Comparison of ENCODE assay signal across 19 cellular contexts in genomic region chr1:12527564-12527963, GRCh38.
DNase-seq lines count a peak whose midpoint lies in the region; ATAC-seq and TF ChIP-seq lines count a peak whose summit lies in the region.
"Had no signal": no experiment of that assay in that cellular context is flagged by ENCODE, and none has a peak within 500 bp of the region (broad histone marks: within the 10 kb centered on the region; RNA-seq: fewer than 3 reads in every experiment).

No MANE protein-coding gene starts in this region.

- no peaks in the 10 kb centered on the region for H3K27me3 Mint-ChIP-seq in chondrocyte (ENCODE audit: low read depth)
- no peaks in the 10 kb centered on the region for H3K27me3 Mint-ChIP-seq in activated T-helper 17 cell treated with anti-CD3 and anti-CD28 coated beads, Interleukin-2, amount 50 U/mL, for 72 hours

- peak overlapping the region; percentile 85 for H3K27ac ChIP-seq in subcutaneous abdominal adipose tissue (ENCODE audit: low read depth, low read length)
- H3K27ac ChIP-seq: cardiac muscle cell, neutrophil had no signal

- H3K4me1 ChIP-seq in subcutaneous abdominal adipose tissue (ENCODE audit: control insufficient read depth in 5 of 5, insufficient read depth in 5 of 5, low read length in 5 of 5) = peaks cover 2 to 36% (median 19%) of the 10 kb centered on the region in 5 donors

- ATAC-seq in GM18909 (IDR thresholded peaks at IDR 0.05; ENCODE audit: poor library complexity, unreplicated experiment) (no peak), HG02588 (IDR thresholded peaks at IDR 0.05; ENCODE audit: unreplicated experiment) (no peak)
- ATAC-seq in activated T-helper 17 cell treated with anti-CD3 and anti-CD28 coated beads, Interleukin-2, amount 50 U/mL, for 72 hours (replicated peaks) = no peak
- ATAC-seq: activated T-cell treated with anti-CD3 and anti-CD28 coated beads, Interleukin-2, amount 50 U/mL, for 4 hours had no signal

- H3K4me3 ChIP-seq in subcutaneous abdominal adipose tissue (ENCODE audit: low read depth in 1 of 5, low read length in 5 of 5) = no peak overlapping the region
- H3K4me3 ChIP-seq: cardiac muscle cell had no signal

- H3K4me1 Mint-ChIP-seq in chondrocyte (ENCODE audit: low read depth) = peaks cover 10% of the 10 kb centered on the region
- H3K4me1 Mint-ChIP-seq in activated T-helper 17 cell treated with anti-CD3 and anti-CD28 coated beads, Interleukin-2, amount 50 U/mL, for 72 hours = peaks cover 7% of the 10 kb centered on the region

- DNase-seq in DMS53 treated with DMSO at 0.1 percent for 48 hours (lab: John Stamatoyannopoulos, UW; ENCODE audit: unreplicated experiment) (peak; percentile 66), chondrocyte (ENCODE audit: low spot score) (peak; percentile 81), mesenteric fat pad (ENCODE audit: low spot score) (peak; percentile 79), AG08396 (ENCODE audit: low spot score) (no peak)
- DNase-seq: activated CD4-positive, CD25-positive, alpha-beta regulatory T cell treated with anti-CD3 and anti-CD28 coated beads, Interleukin-2, amount 50 U/mL, for 72 hours; activated naive CD4-positive, alpha-beta T cell treated with anti-CD3 and anti-CD28 coated beads for 36 hours; activated T-cell treated with anti-CD3 and anti-CD28 coated beads, Interleukin-2, amount 50 U/mL, for 4 hours; DMS 273 treated with DMSO at 0.1 percent for 48 hours; NCI-H1092; retina; stimulated activated CD4-positive, alpha-beta T cell treated with anti-CD3 and anti-CD28 coated beads, Interleukin-15, amount 100 ng/mL, for 24 hours; stimulated activated CD8-positive, alpha-beta memory T cell treated with anti-CD3 and anti-CD28 coated beads, Interleukin-4, amount 100 ng/mL, for 48 hours; SW 1271 had no signal

- TF ChIP-seq CTCF in chondrocyte (IDR thresholded peaks at IDR 0.05) = no peak

- H3K4me3 Mint-ChIP-seq in chondrocyte (ENCODE audit: unreplicated experiment) = no peak overlapping the region
- H3K4me3 Mint-ChIP-seq in activated T-helper 17 cell treated with anti-CD3 and anti-CD28 coated beads, Interleukin-2, amount 50 U/mL, for 72 hours = no peak overlapping the region
- H3K4me3 Mint-ChIP-seq: activated naive CD4-positive, alpha-beta T cell treated with anti-CD3 and anti-CD28 coated beads for 36 hours; activated T-cell treated with anti-CD3 and anti-CD28 coated beads, Interleukin-2, amount 50 U/mL, for 4 hours had no signal

- H3K9me3 ChIP-seq in subcutaneous abdominal adipose tissue (ENCODE audit: control insufficient read depth in 5 of 5, low read length in 5 of 5) = no peaks in the 10 kb centered on the region
- H3K9me3 ChIP-seq: neutrophil had no signal

- H3K36me3 Mint-ChIP-seq in chondrocyte (ENCODE audit: low read depth) = no peaks in the 10 kb centered on the region
- no peaks in the 10 kb centered on the region for H3K36me3 Mint-ChIP-seq in activated T-helper 17 cell treated with anti-CD3 and anti-CD28 coated beads, Interleukin-2, amount 50 U/mL, for 72 hours (ENCODE audit: low read depth)

- no peak overlapping the region for H3K27ac Mint-ChIP-seq in chondrocyte (ENCODE audit: unreplicated experiment)
- no peak overlapping the region for H3K27ac Mint-ChIP-seq in activated T-helper 17 cell treated with anti-CD3 and anti-CD28 coated beads, Interleukin-2, amount 50 U/mL, for 72 hours
- H3K27ac Mint-ChIP-seq: activated naive CD4-positive, alpha-beta T cell treated with anti-CD3 and anti-CD28 coated beads for 36 hours had no signal

- H3K36me3 ChIP-seq in subcutaneous abdominal adipose tissue (ENCODE audit: control insufficient read depth in 5 of 5, insufficient read depth in 5 of 5, low read length in 5 of 5) = no peaks in the 10 kb centered on the region
- H3K36me3 ChIP-seq: cardiac muscle cell, neutrophil had no signal

- no peaks in the 10 kb centered on the region for H3K27me3 ChIP-seq in subcutaneous abdominal adipose tissue (ENCODE audit: control insufficient read depth in 5 of 5, insufficient read depth in 4 of 5, low read length in 5 of 5)
- H3K27me3 ChIP-seq: cardiac muscle cell, neutrophil had no signal

- H3K9me3 Mint-ChIP-seq in chondrocyte (ENCODE audit: low read depth) = no peaks in the 10 kb centered on the region
- no peaks in the 10 kb centered on the region for H3K9me3 Mint-ChIP-seq in activated T-helper 17 cell treated with anti-CD3 and anti-CD28 coated beads, Interleukin-2, amount 50 U/mL, for 72 hours

- H3K9ac ChIP-seq in subcutaneous abdominal adipose tissue (ENCODE audit: low read length in 5 of 5) = no peak overlapping the region
